14 cellular contexts compared by ENCODE assay signal in the genomic region with DNA sequence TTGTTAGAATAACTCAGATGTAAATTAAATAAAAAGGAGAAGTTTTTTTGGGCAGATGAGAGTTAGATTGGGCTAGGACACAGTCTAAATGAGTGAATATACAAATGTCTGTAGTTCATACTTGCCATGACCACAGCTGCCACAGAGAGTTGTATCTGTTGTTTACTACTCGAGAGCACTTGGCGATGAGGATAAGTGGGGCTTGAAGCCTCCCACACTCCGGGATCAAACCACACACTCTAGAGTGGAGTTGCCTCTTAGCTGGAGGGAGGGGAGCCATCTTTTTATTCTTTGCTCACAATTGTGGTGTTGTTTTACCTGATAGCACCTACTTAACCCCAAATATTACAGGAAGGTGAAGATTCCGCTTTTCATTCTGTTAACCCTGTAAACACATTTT. TPM values are rescaled to one million over a fixed set of nuclear protein-coding genes. Genes with fewer than 3 reads are reported as not detected.
A peak's percentile ranks its signal among the peaks of the same experiment; 100 is the strongest.
DNase-seq lines count a peak whose midpoint lies in the region; TF ChIP-seq lines count a peak whose summit lies in the region.
"Had no signal": no experiment of that assay in that cellular context is flagged by ENCODE, and none has a peak within 500 bp of the region (broad histone marks: within the 10 kb centered on the region; RNA-seq: fewer than 3 reads in every experiment).

No MANE protein-coding gene starts in this region.

- no peaks in the 10 kb centered on the region for H3K23me2 ChIP-seq in H9 (ENCODE audit: insufficient read length, low read depth, low read length, poor library complexity, severe bottlenecking)

- no peak overlapping the region for H3K4me3 Mint-ChIP-seq in H9

- no peak for TF ChIP-seq RAD21 in SK-N-SH (IDR thresholded peaks at IDR 0.05; ENCODE audit: low read length)

- H2BK15ac ChIP-seq in H9 (ENCODE audit: low read depth, low read length): no peak overlapping the region

- no peaks in the 10 kb centered on the region for H3K79me1 ChIP-seq in H9 (ENCODE audit: insufficient read depth, low read depth, low read length, poor library complexity, severe bottlenecking)

- no peak overlapping the region for H3K14ac ChIP-seq in H9 (ENCODE audit: insufficient read depth, low read length)

- no peak overlapping the region for H2BK5ac ChIP-seq in H9 (ENCODE audit: insufficient read length, low read length)

- no peak overlapping the region for H3K18ac ChIP-seq in H9 (ENCODE audit: insufficient read length, low read depth, low read length)

- TF ChIP-seq EP300 in SK-N-SH (IDR thresholded peaks at IDR 0.05; ENCODE audit: borderline replicate concordance in 1 of 2, low read depth in 1 of 2, low read length in 1 of 2): no peak

- TF ChIP-seq CTCF in SK-N-SH (IDR thresholded peaks at IDR 0.05): no peak
- no peak for TF ChIP-seq CTCF in H9 (conservative IDR thresholded peaks at IDR 0.05)

- H3K27ac Mint-ChIP-seq in H9: no peak overlapping the region

- H3K4me2 ChIP-seq in SK-N-SH (no peak overlapping the region), H9 (ENCODE audit: insufficient read depth, insufficient read length, low read length) (no peak overlapping the region)

- no peak overlapping the region for H3T11ph ChIP-seq in H9 (ENCODE audit: low read length)

- POLR2A ChIA-PET in SK-N-SH (lab: Yijun Ruan, JAX): no interaction called here

- no peaks in the 10 kb centered on the region for H3K9me3 Mint-ChIP-seq in H9

- no peak overlapping the region for H2AK5ac ChIP-seq in H9 (ENCODE audit: insufficient read length, low read length)

- H3K4me1 Mint-ChIP-seq in H9: no peaks in the 10 kb centered on the region; a peak in 2 of 4 replicates

- H2AFZ ChIP-seq in SK-N-SH (ENCODE audit: low read depth) (no peak overlapping the region), H9 (ENCODE audit: low read length) (no peak overlapping the region)

- WGBS in SK-N-SH (ENCODE audit: low lambda C conversion rate): 83% methylated on average over 4 of the region's 4 CpGs
- no CpG with 5 or more reads among the region's 4 CpGs for WGBS in H9 (ENCODE audit: extremely low coverage, insufficient read length, low lambda C conversion rate)

- no peak overlapping the region for H4K91ac ChIP-seq in H9 (ENCODE audit: insufficient read length, low read depth, low read length)

- H3K23ac ChIP-seq in H9 (ENCODE audit: insufficient read length, low read depth, low read length): no peak overlapping the region

- H4K20me1 ChIP-seq in SK-N-SH (ENCODE audit: insufficient read depth) (no peaks in the 10 kb centered on the region), H9 (ENCODE audit: control insufficient read depth, insufficient read depth, insufficient read length) (no peaks in the 10 kb centered on the region)

- no peak overlapping the region for H2BK120ac ChIP-seq in H9 (ENCODE audit: low read depth, low read length, poor library complexity, severe bottlenecking)

- no peaks in the 10 kb centered on the region for H3K27me3 Mint-ChIP-seq in H9 (ENCODE audit: low read depth)

- no peaks in the 10 kb centered on the region for H3F3A ChIP-seq in SK-N-SH (replicated peaks; ENCODE audit: insufficient read depth)

- H3K27ac ChIP-seq in SK-N-SH (ENCODE audit: low read depth in 2 of 2, low read length in 1 of 2) (no peak overlapping the region), H9 (ENCODE audit: insufficient read length, low read depth, low read length) (no peak overlapping the region)
- H3K27ac ChIP-seq: RWPE1, SJCRH30 had no signal

- no peaks in the 10 kb centered on the region for H3K27me3 ChIP-seq in SK-N-SH (ENCODE audit: insufficient read depth)
- no peaks in the 10 kb centered on the region for H3K27me3 ChIP-seq in H9 (ENCODE audit: insufficient read depth, low read length)
- H3K27me3 ChIP-seq: SJCRH30 had no signal

- H3K56ac ChIP-seq in H9 (ENCODE audit: insufficient read length, low read depth, low read length): no peak overlapping the region

- H3K79me2 ChIP-seq in SK-N-SH (ENCODE audit: insufficient read depth) (no peaks in the 10 kb centered on the region), H9 (ENCODE audit: insufficient read depth, low read length) (no peaks in the 10 kb centered on the region)

- DNase-seq in NCI-H128 (lab: John Stamatoyannopoulos, UW; ENCODE audit: unreplicated experiment) (peak; percentile 82), NCI-H2107 treated with DMSO at 0.1 percent for 48 hours (lab: John Stamatoyannopoulos, UW; ENCODE audit: unreplicated experiment) (peak; percentile 91), NCI-H524 (lab: John Stamatoyannopoulos, UW) (peak; percentile 77), SK-N-SH (no peak), H9 (no peak), cortex of kidney (lab: John Stamatoyannopoulos, UW) (no peak), cerebellar cortex (ENCODE audit: low spot score) (no peak)
- DNase-seq: COR-L47, HCEC 1CT, NCI-H1436, PC-3, SJCRH30, T-helper 2 cell had no signal

- no peak overlapping the region for H3K4me3 ChIP-seq in SK-N-SH (ENCODE audit: low read depth in 2 of 2, low read length in 1 of 2)
- H3K4me3 ChIP-seq: SJCRH30 had no signal

- H4K5ac ChIP-seq in H9 (ENCODE audit: insufficient read length, low read depth, low read length): no peak overlapping the region

- H2BK12ac ChIP-seq in H9 (ENCODE audit: insufficient read length, low read depth, low read length): no peak overlapping the region

- H3K9me3 ChIP-seq in SK-N-SH: no peaks in the 10 kb centered on the region
- H3K9me3 ChIP-seq in H9 (ENCODE audit: control insufficient read depth, low read depth, low read length): no peaks in the 10 kb centered on the region
- H3K9me3 ChIP-seq: SJCRH30 had no signal

- H2BK20ac ChIP-seq in H9 (ENCODE audit: low read depth, low read length, poor library complexity, severe bottlenecking): no peak overlapping the region

- H3K9ac ChIP-seq in SK-N-SH (no peak overlapping the region), H9 (ENCODE audit: extremely low read depth, insufficient read length, low read length) (no peak overlapping the region)

- CTCF ChIA-PET in SK-N-SH (lab: Yijun Ruan, JAX): interaction anchor here (0.7 kb wide), 1 partner anchor 1986 kb away, joined by 3 read pairs; no protein-coding TSS in a partner anchor

- H3K9me2 ChIP-seq in SK-N-SH: no peaks in the 10 kb centered on the region

- H3K36me3 ChIP-seq in SK-N-SH (replicated peaks in 1 of 2; ENCODE audit: control insufficient read depth in 1 of 2, insufficient read depth in 2 of 2, low read length in 1 of 2): no peaks in the 10 kb centered on the region
- H3K36me3 ChIP-seq: SJCRH30 had no signal

- H3K4ac ChIP-seq in H9 (ENCODE audit: low read depth, low read length): no peak overlapping the region

- H3K4me1 ChIP-seq in SK-N-SH (ENCODE audit: control insufficient read depth in 1 of 2, insufficient read depth in 2 of 2, low read depth in 1 of 2, low read length in 1 of 2): no peaks in the 10 kb centered on the region
- H3K4me1 ChIP-seq in H9 (ENCODE audit: insufficient read depth, low read length): no peaks in the 10 kb centered on the region
- H3K4me1 ChIP-seq: SJCRH30 had no signal

- H4K8ac ChIP-seq in H9 (replicated peaks; ENCODE audit: insufficient read length, low read depth, low read length): no peak overlapping the region

- H3K36me3 Mint-ChIP-seq in H9 (ENCODE audit: insufficient read depth in 1 of 3, low read depth in 3 of 3): no peaks in the 10 kb centered on the region

TF ChIP-seq in SK-N-SH, 30 proteins besides CTCF, POLR2A, EP300 and RAD21 (continues in another document):
- no peak for TF ChIP-seq RFX5 (IDR thresholded peaks at IDR 0.05; ENCODE audit: low read length)
- no peak for TF ChIP-seq YY1 (IDR thresholded peaks at IDR 0.05; ENCODE audit: low read depth)
- TF ChIP-seq ELF1 (IDR thresholded peaks at IDR 0.05): no peak
- TF ChIP-seq SMC3 (IDR thresholded peaks at IDR 0.05; ENCODE audit: low read depth, low read length): no peak
- TF ChIP-seq FOSL2 (IDR thresholded peaks at IDR 0.05; ENCODE audit: borderline replicate concordance, low read depth): no peak
- no peak for TF ChIP-seq FOXM1 (IDR thresholded peaks at IDR 0.05; ENCODE audit: low read depth)
- TF ChIP-seq, protein P1, sequence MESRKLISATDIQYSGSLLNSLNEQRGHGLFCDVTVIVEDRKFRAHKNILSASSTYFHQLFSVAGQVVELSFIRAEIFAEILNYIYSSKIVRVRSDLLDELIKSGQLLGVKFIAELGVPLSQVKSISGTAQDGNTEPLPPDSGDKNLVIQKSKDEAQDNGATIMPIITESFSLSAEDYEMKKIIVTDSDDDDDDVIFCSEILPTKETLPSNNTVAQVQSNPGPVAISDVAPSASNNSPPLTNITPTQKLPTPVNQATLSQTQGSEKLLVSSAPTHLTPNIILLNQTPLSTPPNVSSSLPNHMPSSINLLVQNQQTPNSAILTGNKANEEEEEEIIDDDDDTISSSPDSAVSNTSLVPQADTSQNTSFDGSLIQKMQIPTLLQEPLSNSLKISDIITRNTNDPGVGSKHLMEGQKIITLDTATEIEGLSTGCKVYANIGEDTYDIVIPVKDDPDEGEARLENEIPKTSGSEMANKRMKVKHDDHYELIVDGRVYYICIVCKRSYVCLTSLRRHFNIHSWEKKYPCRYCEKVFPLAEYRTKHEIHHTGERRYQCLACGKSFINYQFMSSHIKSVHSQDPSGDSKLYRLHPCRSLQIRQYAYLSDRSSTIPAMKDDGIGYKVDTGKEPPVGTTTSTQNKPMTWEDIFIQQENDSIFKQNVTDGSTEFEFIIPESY (IDR thresholded peaks at IDR 0.05; ENCODE audit: borderline replicate concordance, low read depth): no peak
- TF ChIP-seq, protein P2, sequence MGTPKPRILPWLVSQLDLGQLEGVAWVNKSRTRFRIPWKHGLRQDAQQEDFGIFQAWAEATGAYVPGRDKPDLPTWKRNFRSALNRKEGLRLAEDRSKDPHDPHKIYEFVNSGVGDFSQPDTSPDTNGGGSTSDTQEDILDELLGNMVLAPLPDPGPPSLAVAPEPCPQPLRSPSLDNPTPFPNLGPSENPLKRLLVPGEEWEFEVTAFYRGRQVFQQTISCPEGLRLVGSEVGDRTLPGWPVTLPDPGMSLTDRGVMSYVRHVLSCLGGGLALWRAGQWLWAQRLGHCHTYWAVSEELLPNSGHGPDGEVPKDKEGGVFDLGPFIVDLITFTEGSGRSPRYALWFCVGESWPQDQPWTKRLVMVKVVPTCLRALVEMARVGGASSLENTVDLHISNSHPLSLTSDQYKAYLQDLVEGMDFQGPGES (IDR thresholded peaks at IDR 0.05; ENCODE audit: low read depth, low read length): no peak
- no peak for TF ChIP-seq JUND (IDR thresholded peaks at IDR 0.05)
- TF ChIP-seq MEF2A (IDR thresholded peaks at IDR 0.05; ENCODE audit: borderline replicate concordance, low read depth): no peak
- TF ChIP-seq POLR2AphosphoS5 (IDR thresholded peaks at IDR 0.05; ENCODE audit: low read depth, low read length): no peak

RNA-seq across cellular contexts. Expression of gene BEST3, which starts 27.5 kb away (rescaled TPM):
- 0.48 and 0.75 TPM in 2 replicates for polyA plus RNA-seq in SK-N-SH (2012; rRNA removed)
- 0.53 and 0.60 TPM in 2 replicates for polyA plus RNA-seq in SK-N-SH (2012; cell fraction: cytosol; rRNA removed)
- polyA plus RNA-seq in SK-N-SH (2012; cell fraction: nucleus; rRNA removed): 0.49 and 0.86 TPM in 2 replicates
- total RNA-seq in H9 (2021): 0.11 and 0.42 TPM in 2 replicates
- total RNA-seq: SJCRH30 had no signal

Comparison
In these comparisons a context has a peak if more than half of its experiments do, and no peak if none do; other contexts are left out.
1. DNase-seq: peak in NCI-H128 (single experiment), NCI-H2107 treated with DMSO at 0.1 percent for 48 hours (single experiment) and NCI-H524 (2 of 2); none in SK-N-SH (single experiment), H9 (single experiment), cortex of kidney (single experiment) and cerebellar cortex (single experiment).